In the genomic region with DNA sequence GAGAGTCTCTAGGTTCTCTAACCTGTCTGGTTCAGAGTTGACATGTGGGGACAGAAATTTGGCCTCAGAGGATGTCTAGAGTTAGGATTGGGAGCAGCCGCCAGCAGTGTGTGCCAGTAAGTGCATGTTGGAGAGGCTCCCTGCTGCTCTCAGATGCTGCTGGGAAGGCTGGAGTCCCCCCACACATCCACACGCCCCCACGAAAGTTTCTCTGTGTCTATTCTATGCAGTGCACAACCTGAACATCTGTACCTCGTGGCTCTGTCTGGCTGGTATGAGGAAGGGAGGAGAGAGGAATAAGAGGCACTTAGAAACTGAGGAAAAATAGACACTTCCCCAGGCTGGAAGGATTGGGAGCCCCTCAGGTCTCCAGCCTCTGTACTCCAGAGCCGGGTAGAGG, we compare ENCODE assay signal across 26 cellular contexts.
"Had no signal": no experiment of that assay in that cellular context is flagged by ENCODE, and none has a peak within 500 bp of the region (broad histone marks: within the 10 kb centered on the region; RNA-seq: fewer than 3 reads in every experiment).

No MANE protein-coding gene starts in this region.

- H3K36me3 Mint-ChIP-seq: natural killer cell; stimulated activated effector memory CD8-positive, alpha-beta T cell treated with anti-CD3 and anti-CD28 coated beads, Interleukin-12 subunit alpha, Interleukin-12 subunit beta, amount 100 ng/mL, for 72 hours; stimulated activated naive B cell treated with anti-CD40 and anti-IgM and Interleukin-4, amounts not matched to agents 10 μg/mL and 1 μg/mL and 100 μg/mL, for 72 hours had no signal

- H3K9ac ChIP-seq: parathyroid adenoma had no signal

- DNase-seq: natural killer cell; occipital lobe; ovary; psoas muscle; right cardiac atrium; right lobe of liver; sigmoid colon; small intestine; stimulated activated CD4-positive, alpha-beta T cell treated with anti-CD3 and anti-CD28 coated beads, Interleukin-15, amount 100 ng/mL, for 24 hours; stimulated activated CD4-positive, alpha-beta T cell treated with anti-CD3 and anti-CD28 coated beads, Interleukin-2, amount 100 ng/mL, for 24 hours; stimulated activated CD4-positive, alpha-beta T cell treated with anti-CD3 and anti-CD28 coated beads, Interleukin-2, amount 100 ng/mL, for 48 hours; stimulated activated CD4-positive, alpha-beta T cell treated with anti-CD3 and anti-CD28 coated beads, Interleukin-4, amount 100 ng/mL, for 24 hours; stimulated activated naive B cell treated with anti-CD40 and anti-IgM and Interleukin-4, amounts not matched to agents 10 μg/mL and 1 μg/mL and 100 μg/mL, for 72 hours; stimulated activated naive CD4-positive, alpha-beta T cell treated with Interleukin-2 at 50 U/mL for 16 hours; stomach; thyroid gland; trophoblast cell; upper lobe of left lung had no signal

- H2AFZ ChIP-seq: parathyroid adenoma had no signal

- H3K27me3 ChIP-seq: ovary, right lobe of liver, thyroid gland, tibial nerve, upper lobe of left lung, vagina had no signal

- H3K4me1 Mint-ChIP-seq: natural killer cell; stimulated activated effector memory CD8-positive, alpha-beta T cell treated with anti-CD3 and anti-CD28 coated beads, Interleukin-12 subunit alpha, Interleukin-12 subunit beta, amount 100 ng/mL, for 72 hours; stimulated activated naive B cell treated with anti-CD40 and anti-IgM and Interleukin-4, amounts not matched to agents 10 μg/mL and 1 μg/mL and 100 μg/mL, for 72 hours had no signal

- H3K79me2 ChIP-seq: parathyroid adenoma had no signal

- H3K27ac Mint-ChIP-seq: natural killer cell; nephron; progenitor cell of endocrine pancreas; stimulated activated effector memory CD8-positive, alpha-beta T cell treated with anti-CD3 and anti-CD28 coated beads, Interleukin-12 subunit alpha, Interleukin-12 subunit beta, amount 100 ng/mL, for 72 hours; stimulated activated naive B cell treated with anti-CD40 and anti-IgM and Interleukin-4, amounts not matched to agents 10 μg/mL and 1 μg/mL and 100 μg/mL, for 72 hours; stimulated activated naive CD8-positive, alpha-beta T cell treated with anti-CD3 and anti-CD28 coated beads, Interleukin-15, Interleukin-2, amounts not matched to agents 100 ng/mL and 50 ng/mL, for 24 hours had no signal

- H3K36me3 ChIP-seq: ovary, right lobe of liver, sigmoid colon, stomach, thoracic aorta, thyroid gland, tibial nerve, upper lobe of left lung, vagina had no signal

- H3K4me1 ChIP-seq: psoas muscle, right lobe of liver, sigmoid colon, stomach, thyroid gland, tibial nerve, upper lobe of left lung, vagina had no signal

- H3K4me3 Mint-ChIP-seq: natural killer cell; nephron; stimulated activated effector memory CD8-positive, alpha-beta T cell treated with anti-CD3 and anti-CD28 coated beads, Interleukin-12 subunit alpha, Interleukin-12 subunit beta, amount 100 ng/mL, for 72 hours; stimulated activated naive B cell treated with anti-CD40 and anti-IgM and Interleukin-4, amounts not matched to agents 10 μg/mL and 1 μg/mL and 100 μg/mL, for 72 hours; stimulated activated naive CD8-positive, alpha-beta T cell treated with anti-CD3 and anti-CD28 coated beads, Interleukin-15, Interleukin-2, amounts not matched to agents 100 ng/mL and 50 ng/mL, for 24 hours had no signal

- H3K4me3 ChIP-seq: ovary, psoas muscle, right lobe of liver, sigmoid colon, stomach, thoracic aorta, thyroid gland, tibial nerve, upper lobe of left lung, vagina had no signal

- H3K9me3 ChIP-seq: ovary, psoas muscle, right lobe of liver, sigmoid colon, stomach, thoracic aorta, thyroid gland, tibial nerve, upper lobe of left lung, vagina had no signal

- H3K9me3 Mint-ChIP-seq: natural killer cell; nephron; stimulated activated effector memory CD8-positive, alpha-beta T cell treated with anti-CD3 and anti-CD28 coated beads, Interleukin-12 subunit alpha, Interleukin-12 subunit beta, amount 100 ng/mL, for 72 hours; stimulated activated naive B cell treated with anti-CD40 and anti-IgM and Interleukin-4, amounts not matched to agents 10 μg/mL and 1 μg/mL and 100 μg/mL, for 72 hours; stimulated activated naive CD8-positive, alpha-beta T cell treated with anti-CD3 and anti-CD28 coated beads, Interleukin-15, Interleukin-2, amounts not matched to agents 100 ng/mL and 50 ng/mL, for 24 hours had no signal

- H3K27ac ChIP-seq: ovary, parathyroid adenoma, psoas muscle, right lobe of liver, sigmoid colon, stomach, thoracic aorta, thyroid gland, tibial nerve, upper lobe of left lung, vagina had no signal

- ATAC-seq: natural killer cell; psoas muscle; right cardiac atrium; right lobe of liver; stimulated activated effector memory CD8-positive, alpha-beta T cell treated with anti-CD3 and anti-CD28 coated beads, Interleukin-12 subunit alpha, Interleukin-12 subunit beta, amount 100 ng/mL, for 72 hours; stimulated activated naive B cell treated with anti-CD40 and anti-IgM and Interleukin-4, amounts not matched to agents 10 μg/mL and 1 μg/mL and 100 μg/mL, for 72 hours had no signal
